Comparison of ENCODE assay signal across 9 cellular contexts in the genomic region with DNA sequence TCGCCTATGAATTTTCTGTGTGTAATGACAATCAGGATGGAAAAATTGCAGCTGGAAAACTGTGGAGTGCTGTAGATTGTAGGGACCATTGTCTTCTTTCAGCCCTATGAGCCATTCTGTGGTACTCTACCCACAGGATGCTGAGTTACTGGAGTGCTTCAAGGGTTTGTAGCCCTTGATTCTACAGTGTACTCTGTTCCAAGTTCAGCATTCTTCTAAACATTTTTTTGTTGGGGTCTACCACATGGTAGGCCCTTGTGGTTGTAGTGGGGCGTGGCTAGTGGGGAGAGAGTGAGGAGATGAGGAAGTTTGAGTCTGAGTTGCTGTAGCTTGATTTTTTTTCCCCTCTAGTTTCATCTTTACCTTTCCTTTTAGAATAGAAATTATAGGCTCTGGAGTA. TPM values are rescaled to one million over a fixed set of nuclear protein-coding genes. Genes with fewer than 3 reads are reported as not detected.
DNase-seq lines count a peak whose midpoint lies in the region; ATAC-seq and TF ChIP-seq lines count a peak whose summit lies in the region.
"Had no signal": no experiment of that assay in that cellular context is flagged by ENCODE, and none has a peak within 500 bp of the region (broad histone marks: within the 10 kb centered on the region; RNA-seq: fewer than 3 reads in every experiment).

No MANE protein-coding gene starts in this region.

- DNase-seq in GM03348 (ENCODE audit: low spot score) = peak; percentile 85
- peak; percentile 84 for DNase-seq in NB4 (ENCODE audit: low read depth)
- DNase-seq in ascending aorta (ENCODE audit: low spot score in 2 of 2) = no peak
- DNase-seq in naive thymus-derived CD4-positive, alpha-beta T cell = peak in 7 of 9 donors; percentile 38 to 63 (median 44)
- no peak for DNase-seq in erythroblast (lab: John Stamatoyannopoulos, UW)
- no peak for DNase-seq in HuH-7 (ENCODE audit: low spot score)
- no peak for DNase-seq in NCI-H446 treated with DMSO at 0.1 percent for 48 hours (lab: John Stamatoyannopoulos, UW)
- DNase-seq: pancreas had no signal

- peak overlapping the region; percentile 4 to 86 (median 43) for H3K27ac Mint-ChIP-seq in naive thymus-derived CD4-positive, alpha-beta T cell

- peaks cover 0 to 6% (median 0%) of the 10 kb centered on the region in 5 donors for H3K36me3 Mint-ChIP-seq in naive thymus-derived CD4-positive, alpha-beta T cell

- CTCF ChIA-PET in naive thymus-derived CD4-positive, alpha-beta T cell (lab: Charles Lee) = interaction anchor here (0.6 kb wide), 1 partner anchor 222 kb away, joined by 4 read pairs; no protein-coding TSS in a partner anchor

- TF ChIP-seq POLR2A in NB4 (IDR thresholded peaks at IDR 0.05; ENCODE audit: extremely low read depth, insufficient read length) (no peak), erythroblast (IDR thresholded peaks at IDR 0.05; ENCODE audit: low read length) (no peak)

- peak overlapping the region; percentile 50 to 56 for H3K27ac ChIP-seq in ascending aorta
- no peak overlapping the region for H3K27ac ChIP-seq in naive thymus-derived CD4-positive, alpha-beta T cell (ENCODE audit: low read depth, low read length)
- H3K27ac ChIP-seq: pancreas had no signal

- H3K36me3 ChIP-seq in ascending aorta = no peaks in the 10 kb centered on the region
- H3K36me3 ChIP-seq in naive thymus-derived CD4-positive, alpha-beta T cell (ENCODE audit: control insufficient read depth in 2 of 3, insufficient read depth in 3 of 3, low read length in 3 of 3) = no peaks in the 10 kb centered on the region
- H3K36me3 ChIP-seq: pancreas had no signal

- intact Hi-C loops in ascending aorta (cut with DNase I) = no loop called here
- intact Hi-C loops in naive thymus-derived CD4-positive, alpha-beta T cell (cut with micrococcal nuclease) = loop anchor here in 1 of 2 donors (2.0 kb wide), 1 partner anchor 32 kb away; no protein-coding TSS in a partner anchor

- ATAC-seq in GM21737 (IDR thresholded peaks at IDR 0.05; ENCODE audit: unreplicated experiment) = peak; percentile 64
- peak; percentile 94 for ATAC-seq in naive thymus-derived CD4-positive, alpha-beta T cell

- peaks cover 0 to 1% (median 0%) of the 10 kb centered on the region in 11 donors for H3K9me3 Mint-ChIP-seq in naive thymus-derived CD4-positive, alpha-beta T cell

- H3K27me3 Mint-ChIP-seq in naive thymus-derived CD4-positive, alpha-beta T cell = no peaks in the 10 kb centered on the region

- H3K9me3 ChIP-seq in ascending aorta = no peaks in the 10 kb centered on the region
- no peaks in the 10 kb centered on the region for H3K9me3 ChIP-seq in naive thymus-derived CD4-positive, alpha-beta T cell (ENCODE audit: control insufficient read depth in 2 of 3, low read length in 3 of 3)
- H3K9me3 ChIP-seq: pancreas had no signal

- H3K4me3 Mint-ChIP-seq in naive thymus-derived CD4-positive, alpha-beta T cell = peak overlapping the region in 5 of 10 donors; percentile 3 to 62 (median 15)

- no peak overlapping the region for H3K4me3 ChIP-seq in NB4 (ENCODE audit: low read depth, low read length)
- H3K4me3 ChIP-seq in ascending aorta = no peak overlapping the region
- no peak overlapping the region for H3K4me3 ChIP-seq in naive thymus-derived CD4-positive, alpha-beta T cell (ENCODE audit: low read length)
- H3K4me3 ChIP-seq: pancreas had no signal

- H3K4me1 ChIP-seq in ascending aorta = peaks cover 0 to 9% of the 10 kb centered on the region in 2 donors
- peaks cover 0 to 8% of the 10 kb centered on the region in 2 donors for H3K4me1 ChIP-seq in naive thymus-derived CD4-positive, alpha-beta T cell (ENCODE audit: control insufficient read depth in 2 of 2, insufficient read depth in 2 of 2, low read length in 2 of 2)

- no peaks in the 10 kb centered on the region for H3K27me3 ChIP-seq in ascending aorta
- no peaks in the 10 kb centered on the region for H3K27me3 ChIP-seq in naive thymus-derived CD4-positive, alpha-beta T cell (ENCODE audit: control insufficient read depth in 2 of 2, insufficient read depth in 2 of 2, low read length in 2 of 2)
- H3K27me3 ChIP-seq: pancreas had no signal

- POLR2A ChIA-PET in naive thymus-derived CD4-positive, alpha-beta T cell (lab: Charles Lee) = no interaction called here

- TF ChIP-seq CTCF in NB4 (IDR thresholded peaks at IDR 0.05; ENCODE audit: low read depth, low read length) (no peak), ascending aorta (IDR thresholded peaks at IDR 0.05) (no peak)

- peaks cover 9 to 29% (median 26%) of the 10 kb centered on the region in 7 donors for H3K4me1 Mint-ChIP-seq in naive thymus-derived CD4-positive, alpha-beta T cell

RNA-seq across cellular contexts. Expression of a gene that starts 33.5 kb away (rescaled TPM):
- 41.1 TPM for total RNA-seq in ascending aorta
- total RNA-seq in naive thymus-derived CD4-positive, alpha-beta T cell = 10 to 100 TPM in 2 of 5 experiments, 1 to 10 TPM in 3; 3.6 to 21.6 (median 9.0) TPM
- polyA plus RNA-seq in naive thymus-derived CD4-positive, alpha-beta T cell = 1 to 10 TPM; 1.6 to 2.6 TPM

Comparison
In these comparisons a context has a peak if more than half of its experiments do, and no peak if none do; other contexts are left out.
1. DNase-seq: peak in GM03348 (single experiment), NB4 (single experiment) and naive thymus-derived CD4-positive, alpha-beta T cell (7 of 9); none in ascending aorta (0 of 2), erythroblast (0 of 2), HuH-7 (single experiment) and NCI-H446 treated with DMSO at 0.1 percent for 48 hours (single experiment).